In genomic region chr7:149690688-149691446, GRCh38 we compare ENCODE assay signal across 8 cellular contexts.
DNase-seq lines count a peak whose midpoint lies in the region; ATAC-seq, FAIRE-seq and TF ChIP-seq lines count a peak whose summit lies in the region.

No MANE protein-coding gene starts in this region.

- peak overlapping the region; percentile 74 for H3K4me3 Mint-ChIP-seq in nephron progenitor cell

- no peak overlapping the region for H3K4me3 ChIP-seq in GM12865 (ENCODE audit: low read depth, low read length)

- H3K27ac Mint-ChIP-seq in nephron progenitor cell, result peak overlapping the region; percentile 55

- ATAC-seq in GM21825 (IDR thresholded peaks at IDR 0.05; ENCODE audit: unreplicated experiment) (no peak), GM18873 (IDR thresholded peaks at IDR 0.05; ENCODE audit: low FRiP score, unreplicated experiment) (no peak)

- H3K27me3 Mint-ChIP-seq in nephron progenitor cell (ENCODE audit: low read depth, poor library complexity), result peaks cover 62% of the 10 kb centered on the region

- FAIRE-seq in GM19239 (lab: Jason Lieb, UNC), result no peak

- TF ChIP-seq CTCF in GM12865 (IDR thresholded peaks at IDR 0.05; ENCODE audit: insufficient read depth, low read depth, low read length, missing control alignments) (no peak), nephron progenitor cell (IDR thresholded peaks at IDR 0.05) (no peak), GM10266 (IDR thresholded peaks at IDR 0.05; ENCODE audit: control insufficient read depth, insufficient read depth, low read depth, missing control alignments) (no peak)

- DNase-seq in GM12865 (ENCODE audit: low read depth) (peak; percentile 14), NCI-H1694 treated with DMSO at 0.1 percent for 48 hours (lab: John Stamatoyannopoulos, UW) (peak; percentile 71), dermis blood vessel endothelial cell (peak; percentile 23), nephron progenitor cell (peak; percentile 80), GM10266 (ENCODE audit: extremely low spot score) (no peak), GM19239 (ENCODE audit: insufficient read length, low spot score) (no peak)

- peaks cover 5% of the 10 kb centered on the region for H3K36me3 Mint-ChIP-seq in nephron progenitor cell (ENCODE audit: low read depth)

- peaks cover 24% of the 10 kb centered on the region for H3K4me1 Mint-ChIP-seq in nephron progenitor cell

- H3K9me3 Mint-ChIP-seq in nephron progenitor cell, result peaks cover 24% of the 10 kb centered on the region

Comparison
In these comparisons a context has a peak if more than half of its experiments do, and no peak if none do; other contexts are left out.
1. DNase-seq: peak in GM12865 (single experiment), NCI-H1694 treated with DMSO at 0.1 percent for 48 hours (single experiment), dermis blood vessel endothelial cell (single experiment) and nephron progenitor cell (single experiment); none in GM10266 (single experiment) and GM19239 (single experiment).